Comparison of ENCODE assay signal across 32 cellular contexts in the genomic region with DNA sequence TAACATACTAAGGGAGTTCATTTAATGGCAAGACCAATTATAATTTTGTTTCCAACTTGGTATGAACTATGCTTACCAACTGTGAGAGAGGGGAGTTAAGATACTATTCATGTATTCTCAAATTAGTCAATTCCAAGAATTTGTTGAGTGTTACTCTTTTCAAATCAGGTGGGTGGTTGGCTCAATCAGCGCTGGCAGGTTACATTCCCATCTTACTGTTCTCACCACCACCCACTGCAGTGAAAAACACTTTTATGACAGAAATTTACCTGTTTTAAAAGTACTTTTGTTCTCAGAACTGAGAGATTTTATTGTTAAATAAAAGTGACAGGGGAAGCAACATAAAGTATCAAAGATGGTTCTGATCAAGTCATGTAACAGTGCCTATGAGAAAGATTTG.
"Had no signal": no experiment of that assay in that cellular context is flagged by ENCODE, and none has a peak within 500 bp of the region (broad histone marks: within the 10 kb centered on the region; RNA-seq: fewer than 3 reads in every experiment).

No MANE protein-coding gene starts in this region.

- H3K4me1 ChIP-seq: adrenal gland, ascending aorta, body of pancreas, breast epithelium had no signal

- FAIRE-seq: astrocyte, bronchial epithelial cell had no signal

- H3K27ac ChIP-seq: adrenal gland, ascending aorta, body of pancreas, brain microvascular endothelial cell, breast epithelium, cardiac muscle cell had no signal

- DNase-seq: activated effector memory CD4-positive, alpha-beta T cell treated with anti-CD3 and anti-CD28 coated beads, Interleukin-2, amount 50 U/mL, for 16 hours; activated effector memory CD4-positive, alpha-beta T cell treated with Interleukin-2 at 50 U/mL for 16 hours; activated gamma-delta T cell; activated naive CD4-positive, alpha-beta T cell; activated naive CD4-positive, alpha-beta T cell treated with anti-CD3 and anti-CD28 coated beads for 36 hours; activated naive CD4-positive, alpha-beta T cell treated with anti-CD3 and anti-CD28 coated beads, Interleukin-2, amount 10 ng/mL, durations not matched to agents 7 days and 5 days; activated naive CD4-positive, alpha-beta T cell treated with anti-CD3 and anti-CD28 coated beads, Interleukin-2, amount 50 U/mL, for 16 hours; activated naive CD4-positive, alpha-beta T cell treated with Interleukin-2 at 50 U/mL for 16 hours; activated naive CD8-positive, alpha-beta T cell treated with anti-CD3 and anti-CD28 coated beads for 36 hours; activated naive CD8-positive, alpha-beta T cell treated with anti-CD3 and anti-CD28 coated beads, Interleukin-2, amount 10 ng/mL, durations not matched to agents 7 days and 5 days; activated naive CD8-positive, alpha-beta T cell treated with anti-CD3 and anti-CD28 coated beads, Interleukin-2, amount 50 U/mL, for 24 hours; activated T-cell treated with anti-CD3 and anti-CD28 coated beads, Interleukin-2, amount 50 U/mL, for 1 hour; activated T-cell treated with anti-CD3 and anti-CD28 coated beads, Interleukin-2, amount 50 U/mL, for 24 hours; activated T-cell treated with anti-CD3 and anti-CD28 coated beads, Interleukin-2, amount 50 U/mL, for 4 hours; activated T-cell treated with anti-CD3 and anti-CD28 coated beads, Interleukin-2, amount 50 U/mL, for 48 hours; activated T-cell treated with anti-CD3 and anti-CD28 coated beads, Interleukin-2, amount 50 U/mL, for 72 hours; adrenal gland; amniotic stem cell; amygdala; anterior cingulate cortex; aorta; body of pancreas; brain microvascular endothelial cell; central memory CD4-positive, alpha-beta T cell; cerebellar nuclear complex had no signal

- H3K27me3 ChIP-seq: adrenal gland, ascending aorta, body of pancreas, brain microvascular endothelial cell, breast epithelium, cardiac muscle cell had no signal

- H3K4me3 ChIP-seq: adrenal gland, ascending aorta, body of pancreas, breast epithelium, cardiac muscle cell had no signal

- ATAC-seq: activated naive CD4-positive, alpha-beta T cell treated with anti-CD3 and anti-CD28 coated beads, Interleukin-2, amount 50 U/mL, for 72 hours; activated naive CD8-positive, alpha-beta T cell treated with anti-CD3 and anti-CD28 coated beads, Interleukin-2, amount 50 U/mL, for 24 hours; activated T-cell treated with anti-CD3 and anti-CD28 coated beads, Interleukin-2, amount 50 U/mL, for 4 hours; activated T-cell treated with anti-CD3 and anti-CD28 coated beads, Interleukin-2, amount 50 U/mL, for 72 hours; activated T-helper 17 cell treated with anti-CD3 and anti-CD28 coated beads, Interleukin-2, amount 50 U/mL, for 72 hours; body of pancreas had no signal

- H3K36me3 ChIP-seq: adrenal gland, ascending aorta, brain microvascular endothelial cell, breast epithelium, cardiac muscle cell had no signal

- H3K9me3 ChIP-seq: ascending aorta, body of pancreas, breast epithelium had no signal
